Comparison of ENCODE assay signal across 16 cellular contexts in the genomic region with DNA sequence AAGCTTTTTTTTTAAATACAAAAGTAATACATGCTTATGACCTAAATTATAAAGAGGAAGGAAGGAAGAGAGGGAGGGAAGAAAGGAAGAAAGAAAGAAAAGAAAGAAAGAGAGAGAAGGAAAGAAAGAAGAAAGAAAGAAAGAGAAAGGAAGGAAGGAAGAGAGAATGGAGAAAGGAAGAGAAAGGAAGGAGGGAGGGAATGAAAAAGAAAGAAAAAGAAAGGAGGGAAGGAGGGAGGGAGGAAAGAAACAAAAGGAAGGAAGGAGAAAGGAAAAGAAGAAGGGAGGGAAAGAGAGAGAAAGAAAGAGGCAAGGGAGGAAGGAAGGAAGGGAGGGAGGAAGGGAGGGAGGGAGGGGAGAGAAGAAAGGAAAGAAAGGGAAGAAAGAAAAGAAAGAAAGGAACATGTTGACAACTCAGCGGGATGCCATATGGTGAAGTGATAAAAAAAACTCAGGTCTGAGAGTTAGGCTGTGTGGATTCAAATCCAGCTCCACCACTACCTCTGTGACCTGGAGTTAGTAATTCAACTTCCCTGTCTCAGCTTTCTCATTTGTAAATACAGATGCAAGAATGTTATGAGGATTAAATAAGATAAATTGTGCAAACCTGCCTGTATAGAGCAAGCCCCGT. TPM values are rescaled to one million over a fixed set of nuclear protein-coding genes. Genes with fewer than 3 reads are reported as not detected.
A peak's percentile ranks its signal among the peaks of the same experiment; 100 is the strongest.
DNase-seq lines count a peak whose midpoint lies in the region; ATAC-seq, FAIRE-seq and TF ChIP-seq lines count a peak whose summit lies in the region.
"Had no signal": no experiment of that assay in that cellular context is flagged by ENCODE, and none has a peak within 500 bp of the region (broad histone marks: within the 10 kb centered on the region; RNA-seq: fewer than 3 reads in every experiment).

No MANE protein-coding gene starts in this region.

- no peak for ATAC-seq in activated T-cell treated with anti-CD3 and anti-CD28 coated beads, Interleukin-2, amount 50 U/mL, for 72 hours (replicated peaks in 1 of 2)
- no peak for ATAC-seq in activated T-cell treated with anti-CD3 and anti-CD28 coated beads, Interleukin-2, amount 50 U/mL, for 4 hours
- ATAC-seq in Panc1 = 0 out of 2 replicates have a peak, but pooled peaks have one; percentile 12
- ATAC-seq in stimulated activated naive B cell treated with anti-CD40 and anti-IgM and Interleukin-4, amounts not matched to agents 10 μg/mL and 1 μg/mL and 100 μg/mL, for 72 hours (replicated peaks) = no peak

- peaks cover 7% of the 10 kb centered on the region for H3K27me3 Mint-ChIP-seq in activated T-cell treated with anti-CD3 and anti-CD28 coated beads, Interleukin-2, amount 50 U/mL, for 72 hours (ENCODE audit: low read depth)
- no peaks in the 10 kb centered on the region for H3K27me3 Mint-ChIP-seq in activated T-cell treated with anti-CD3 and anti-CD28 coated beads, Interleukin-2, amount 50 U/mL, for 4 hours (ENCODE audit: low read depth)
- no peaks in the 10 kb centered on the region for H3K27me3 Mint-ChIP-seq in stimulated activated naive B cell treated with anti-CD40 and anti-IgM and Interleukin-4, amounts not matched to agents 10 μg/mL and 1 μg/mL and 100 μg/mL, for 72 hours
- H3K27me3 Mint-ChIP-seq: IgD-negative memory B cell had no signal

- CTCF ChIA-PET in Panc1 (lab: Charles Lee) = no interaction called here

- no peak for DNase-seq in activated T-cell treated with anti-CD3 and anti-CD28 coated beads, Interleukin-2, amount 50 U/mL, for 72 hours
- no peak for DNase-seq in activated T-cell treated with anti-CD3 and anti-CD28 coated beads, Interleukin-2, amount 50 U/mL, for 4 hours
- DNase-seq in H54 (ENCODE audit: insufficient read length, low spot score) = no peak
- DNase-seq in Panc1 (ENCODE audit: low read depth, low spot score) = no peak
- DNase-seq in stimulated activated naive B cell treated with anti-CD40 and anti-IgM and Interleukin-4, amounts not matched to agents 10 μg/mL and 1 μg/mL and 100 μg/mL, for 72 hours = no peak
- DNase-seq in germinal center (ENCODE audit: low spot score) = no peak
- no peak for DNase-seq in stimulated activated CD4-positive, alpha-beta T cell treated with anti-CD3 and anti-CD28 coated beads, Interleukin-12 subunit alpha, Interleukin-12 subunit beta, amount 100 ng/mL, for 4 hours
- DNase-seq: CD4-positive, CD25-positive, alpha-beta regulatory T cell; DMS79 treated with DMSO at 0.1 percent for 48 hours; Kasumi-1; NCI-H1694 treated with DMSO at 0.1 percent for 48 hours; Peyer's patch; SJCRH30 had no signal

- H3K27ac Mint-ChIP-seq in activated T-cell treated with anti-CD3 and anti-CD28 coated beads, Interleukin-2, amount 50 U/mL, for 72 hours = peak overlapping the region; percentile 55
- H3K27ac Mint-ChIP-seq in stimulated activated naive B cell treated with anti-CD40 and anti-IgM and Interleukin-4, amounts not matched to agents 10 μg/mL and 1 μg/mL and 100 μg/mL, for 72 hours = peak overlapping the region; percentile 20
- H3K27ac Mint-ChIP-seq: IgD-negative memory B cell had no signal

- H3K4me3 Mint-ChIP-seq in activated T-cell treated with anti-CD3 and anti-CD28 coated beads, Interleukin-2, amount 50 U/mL, for 72 hours = no peak overlapping the region
- no peak overlapping the region for H3K4me3 Mint-ChIP-seq in activated T-cell treated with anti-CD3 and anti-CD28 coated beads, Interleukin-2, amount 50 U/mL, for 4 hours
- no peak overlapping the region for H3K4me3 Mint-ChIP-seq in stimulated activated naive B cell treated with anti-CD40 and anti-IgM and Interleukin-4, amounts not matched to agents 10 μg/mL and 1 μg/mL and 100 μg/mL, for 72 hours
- H3K4me3 Mint-ChIP-seq: CD4-positive, CD25-positive, alpha-beta regulatory T cell; IgD-negative memory B cell had no signal

- H3K4me1 Mint-ChIP-seq in activated T-cell treated with anti-CD3 and anti-CD28 coated beads, Interleukin-2, amount 50 U/mL, for 72 hours (ENCODE audit: low read depth) = peaks cover 28% of the 10 kb centered on the region
- H3K4me1 Mint-ChIP-seq in activated T-cell treated with anti-CD3 and anti-CD28 coated beads, Interleukin-2, amount 50 U/mL, for 4 hours (ENCODE audit: low read depth) = peaks cover 17% of the 10 kb centered on the region
- peaks cover 6 to 7% of the 10 kb centered on the region in 2 donors for H3K4me1 Mint-ChIP-seq in stimulated activated naive B cell treated with anti-CD40 and anti-IgM and Interleukin-4, amounts not matched to agents 10 μg/mL and 1 μg/mL and 100 μg/mL, for 72 hours
- H3K4me1 Mint-ChIP-seq: IgD-negative memory B cell had no signal

- BruUV-seq in Panc1 (replicated peaks; lab: Mats Ljungman, UMichigan) = no TSS peak

- no peak for TF ChIP-seq POLR2A in H54 (IDR thresholded peaks at IDR 0.05; ENCODE audit: low read depth, low read length)

- H3K9me3 ChIP-seq in Panc1 (ENCODE audit: control insufficient read depth, insufficient read depth, low read depth, low read length) = no peaks in the 10 kb centered on the region
- H3K9me3 ChIP-seq: Peyer's patch had no signal

- H3K4me1 ChIP-seq in Panc1 (ENCODE audit: control insufficient read depth, insufficient read depth, low read length) = no peaks in the 10 kb centered on the region
- H3K4me1 ChIP-seq: Peyer's patch, SJCRH30 had no signal

- H3K36me3 ChIP-seq in Panc1 (ENCODE audit: control insufficient read depth, insufficient read depth, low read length) = no peaks in the 10 kb centered on the region
- H3K36me3 ChIP-seq: Peyer's patch, SJCRH30 had no signal

- POLR2A ChIA-PET in Panc1 (lab: Charles Lee) = no interaction called here

- H3K9me3 Mint-ChIP-seq in activated T-cell treated with anti-CD3 and anti-CD28 coated beads, Interleukin-2, amount 50 U/mL, for 72 hours = no peaks in the 10 kb centered on the region
- no peaks in the 10 kb centered on the region for H3K9me3 Mint-ChIP-seq in activated T-cell treated with anti-CD3 and anti-CD28 coated beads, Interleukin-2, amount 50 U/mL, for 4 hours
- no peaks in the 10 kb centered on the region for H3K9me3 Mint-ChIP-seq in stimulated activated naive B cell treated with anti-CD40 and anti-IgM and Interleukin-4, amounts not matched to agents 10 μg/mL and 1 μg/mL and 100 μg/mL, for 72 hours
- H3K9me3 Mint-ChIP-seq: IgD-negative memory B cell had no signal

- intact Hi-C loops in Panc1 (cut with micrococcal nuclease; ENCODE audit: unreplicated experiment) = no loop called here

- in situ Hi-C loops in Panc1 (cut with HindIII; ENCODE audit: low pct_unique_long_range_greater_than_20kb, low sequenced_read_pairs) = no loop called here

- no peak overlapping the region for H3K27ac ChIP-seq in Panc1 (ENCODE audit: low read length)
- H3K27ac ChIP-seq: Peyer's patch, SJCRH30 had no signal

- no peak overlapping the region for H3K4me3 ChIP-seq in Panc1 (ENCODE audit: low read depth in 2 of 2, low read length in 2 of 2)
- H3K4me3 ChIP-seq: Peyer's patch, SJCRH30 had no signal

- FAIRE-seq in H54 (lab: Jason Lieb, UNC) = peak; percentile 66
- FAIRE-seq: H1, HTR-8/SVneo had no signal

- no peaks in the 10 kb centered on the region; the same call in 1 of the 2 replicates for H3K27me3 ChIP-seq in Panc1 (ENCODE audit: control insufficient read depth, insufficient read depth, low read length)
- H3K27me3 ChIP-seq: Peyer's patch, SJCRH30 had no signal

- TF ChIP-seq CTCF in Panc1 (IDR thresholded peaks at IDR 0.05) = no peak

- no peaks in the 10 kb centered on the region for H3K36me3 Mint-ChIP-seq in activated T-cell treated with anti-CD3 and anti-CD28 coated beads, Interleukin-2, amount 50 U/mL, for 72 hours (ENCODE audit: insufficient read depth in 2 of 2)
- H3K36me3 Mint-ChIP-seq in activated T-cell treated with anti-CD3 and anti-CD28 coated beads, Interleukin-2, amount 50 U/mL, for 4 hours (ENCODE audit: insufficient read depth) = no peaks in the 10 kb centered on the region
- no peaks in the 10 kb centered on the region for H3K36me3 Mint-ChIP-seq in stimulated activated naive B cell treated with anti-CD40 and anti-IgM and Interleukin-4, amounts not matched to agents 10 μg/mL and 1 μg/mL and 100 μg/mL, for 72 hours
- H3K36me3 Mint-ChIP-seq: CD4-positive, CD25-positive, alpha-beta regulatory T cell; IgD-negative memory B cell had no signal

RNA-seq across cellular contexts. Expression of gene EED, which starts 9.6 kb away (rescaled TPM):
- 10 to 100 TPM; 57.2 to 73.2 TPM for total RNA-seq in activated T-cell treated with anti-CD3 and anti-CD28 coated beads, Interleukin-2, amount 50 U/mL, for 72 hours
- 100 to 1,000 TPM; 171 to 197 (median 175) TPM for total RNA-seq in activated T-cell treated with anti-CD3 and anti-CD28 coated beads, Interleukin-2, amount 50 U/mL, for 4 hours
- 29.0 TPM for total RNA-seq in Panc1 (2021; ENCODE audit: unreplicated experiment)
- polyA plus RNA-seq in Panc1 (2012; ENCODE audit: insufficient read length) = 19.7 TPM
